28 cellular contexts compared by ENCODE assay signal in the genomic region with DNA sequence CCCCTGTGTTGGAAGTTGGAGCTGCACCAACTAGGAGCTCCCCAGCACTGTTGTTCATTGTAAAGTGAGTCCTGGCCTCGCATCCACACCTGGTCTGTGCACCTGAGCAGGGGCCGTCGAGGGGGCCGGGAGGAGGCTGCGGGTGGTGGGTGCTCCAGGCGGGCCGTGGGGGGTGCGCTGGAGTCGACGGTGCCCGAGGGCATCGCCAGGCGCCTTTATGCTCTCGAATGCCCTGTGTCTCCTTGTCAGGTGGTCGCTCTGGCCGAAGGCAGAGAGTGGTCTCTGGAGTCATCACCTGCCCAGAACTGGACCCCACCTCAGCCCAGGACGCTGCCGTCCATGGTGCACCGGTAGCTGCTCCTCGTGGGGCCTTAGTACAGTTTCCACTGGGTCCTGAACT. TPM values are rescaled to one million over a fixed set of nuclear protein-coding genes. Genes with fewer than 3 reads are reported as not detected.
DNase-seq lines count a peak whose midpoint lies in the region; ATAC-seq, FAIRE-seq and TF ChIP-seq lines count a peak whose summit lies in the region.
"Had no signal": no experiment of that assay in that cellular context is flagged by ENCODE, and none has a peak within 500 bp of the region (broad histone marks: within the 10 kb centered on the region; RNA-seq: fewer than 3 reads in every experiment).

No MANE protein-coding gene starts in this region.

- H2AK5ac ChIP-seq in neuronal stem cell (ENCODE audit: low read depth, low read length): no peak overlapping the region

- H2BK120ac ChIP-seq in neuronal stem cell (ENCODE audit: low read depth, low read length): no peak overlapping the region

- H3K79me1 ChIP-seq in neuronal stem cell (ENCODE audit: low read depth, low read length): peaks cover 28% of the 10 kb centered on the region

- no peak overlapping the region for H2BK15ac ChIP-seq in neuronal stem cell (ENCODE audit: low read length)

- 95 to 98% methylated on average over 15 to 20 of the region's 20 CpGs for WGBS in endodermal cell (ENCODE audit: insufficient coverage in 1 of 2, insufficient read length in 1 of 2), 2 experiments
- no CpG with 5 or more reads among the region's 20 CpGs for WGBS in neuronal stem cell (ENCODE audit: extremely low coverage in 2 of 2, insufficient read length in 2 of 2, insufficient replicate concordance in 1 of 2), 2 donors

- DNase-seq in NT2/D1 (ENCODE audit: low read depth, low spot score): no peak
- DNase-seq in endodermal cell: no peak
- no peak for DNase-seq in neuronal stem cell (ENCODE audit: low spot score)
- no peak for DNase-seq in GM12892 (ENCODE audit: insufficient read length)
- no peak for DNase-seq in stimulated activated CD4-positive, alpha-beta T cell treated with anti-CD3 and anti-CD28 coated beads, Interleukin-2, amount 100 ng/mL, for 48 hours
- DNase-seq: 8988T; ACHN; BE2C; C1 segment of cervical spinal cord; CD4-positive, CD25-positive, alpha-beta regulatory T cell; CD8-positive, alpha-beta memory T cell; COR-L47; DMS 273 treated with DMSO at 0.1 percent for 48 hours; DMS153; DMS53; DMS79; DND-41; EL; GDM1 had no signal

- H3K9me3 ChIP-seq in NT2/D1 (ENCODE audit: insufficient read depth, low read length) (no peaks in the 10 kb centered on the region), endodermal cell (ENCODE audit: control insufficient read depth, low read length) (no peaks in the 10 kb centered on the region), neuronal stem cell (replicated peaks in 1 of 2; ENCODE audit: control insufficient read depth in 2 of 2, insufficient read depth in 1 of 2, low read depth in 1 of 2, low read length in 2 of 2) (no peaks in the 10 kb centered on the region)
- H3K9me3 ChIP-seq: BE2C, BLaER1 had no signal

- no peak overlapping the region for H2BK12ac ChIP-seq in neuronal stem cell (ENCODE audit: low read length)

- no peak for ATAC-seq in GM18873 (IDR thresholded peaks at IDR 0.05; ENCODE audit: low FRiP score, unreplicated experiment)
- ATAC-seq: GM12878 had no signal

- H2BK5ac ChIP-seq in neuronal stem cell (ENCODE audit: low read length): peak overlapping the region; percentile 39

- H3K4me3 Mint-ChIP-seq in endodermal cell: no peak overlapping the region
- H3K4me3 Mint-ChIP-seq: CD14-positive monocyte had no signal

- H3K4me3 ChIP-seq in NT2/D1 (ENCODE audit: insufficient read length, low read depth) (no peak overlapping the region), endodermal cell (ENCODE audit: low read length) (no peak overlapping the region), neuronal stem cell (ENCODE audit: low read length in 2 of 2) (no peak overlapping the region)
- H3K4me3 ChIP-seq: BLaER1, GM12878 had no signal

- H3K27me3 ChIP-seq in NT2/D1 (ENCODE audit: insufficient read depth, insufficient read length) (no peaks in the 10 kb centered on the region), endodermal cell (ENCODE audit: control insufficient read depth, insufficient read depth, low read length, poor library complexity, severe bottlenecking) (no peaks in the 10 kb centered on the region), neuronal stem cell (ENCODE audit: control insufficient read depth in 3 of 3, insufficient read depth in 3 of 3, low read depth in 1 of 3, low read length in 3 of 3) (no peaks in the 10 kb centered on the region)
- H3K27me3 ChIP-seq: BE2C had no signal

- no peak overlapping the region for H3K23ac ChIP-seq in neuronal stem cell (ENCODE audit: low read depth, low read length, poor library complexity)

- H3K36me3 Mint-ChIP-seq in endodermal cell (ENCODE audit: low read depth): peaks cover 35% of the 10 kb centered on the region

- no peak overlapping the region for H3K4me2 ChIP-seq in neuronal stem cell (ENCODE audit: insufficient read depth, low read length, poor library complexity, severe bottlenecking)
- H3K4me2 ChIP-seq: BLaER1 had no signal

- H3K9ac ChIP-seq in NT2/D1 (ENCODE audit: insufficient read length, low read depth) (peak overlapping the region; percentile 4), endodermal cell (ENCODE audit: extremely low read depth, low read length, poor library complexity, severe bottlenecking) (no peak overlapping the region), neuronal stem cell (ENCODE audit: low read depth, low read length, poor library complexity) (no peak overlapping the region)
- H3K9ac ChIP-seq: BLaER1 had no signal

- H3K27ac ChIP-seq in endodermal cell (ENCODE audit: low read depth, low read length) (no peak overlapping the region), neuronal stem cell (replicated peaks; ENCODE audit: low read length) (no peak overlapping the region)

- H3K4ac ChIP-seq in neuronal stem cell (ENCODE audit: low read length): no peak overlapping the region

- no peak for FAIRE-seq in GM12892 (lab: Jason Lieb, UNC)
- FAIRE-seq: A204.1, GM12878 had no signal

- H3K9me3 Mint-ChIP-seq in endodermal cell: no peaks in the 10 kb centered on the region
- H3K9me3 Mint-ChIP-seq: CD14-positive monocyte; CD4-positive, alpha-beta memory T cell; CD4-positive, CD25-positive, alpha-beta regulatory T cell; CD8-positive, alpha-beta memory T cell had no signal

- peak; percentile 14 for TF ChIP-seq CTCF in endodermal cell (conservative IDR thresholded peaks at IDR 0.05)

- H3K14ac ChIP-seq in neuronal stem cell (ENCODE audit: low read length): no peak overlapping the region

- H3K27me3 Mint-ChIP-seq in endodermal cell (ENCODE audit: insufficient read depth): no peaks in the 10 kb centered on the region
- H3K27me3 Mint-ChIP-seq: CD4-positive, alpha-beta memory T cell; CD4-positive, CD25-positive, alpha-beta regulatory T cell; CD8-positive, alpha-beta memory T cell had no signal

- no peak overlapping the region for H2AFZ ChIP-seq in neuronal stem cell (ENCODE audit: low read length)

- peaks cover 81% of the 10 kb centered on the region for H3K36me3 ChIP-seq in NT2/D1 (ENCODE audit: insufficient read depth, insufficient read length, low read length)
- peaks cover 63% of the 10 kb centered on the region for H3K36me3 ChIP-seq in endodermal cell (ENCODE audit: control insufficient read depth, insufficient read depth, low read length)
- H3K36me3 ChIP-seq in neuronal stem cell (replicated peaks in 1 of 2; ENCODE audit: control insufficient read depth in 2 of 2, insufficient read depth in 2 of 2, low read length in 2 of 2): peaks cover 36 to 63% of the 10 kb centered on the region in 2 donors

- H3K4me1 Mint-ChIP-seq in endodermal cell: peaks cover 7% of the 10 kb centered on the region

- no peak overlapping the region for H4K91ac ChIP-seq in neuronal stem cell (ENCODE audit: low read depth, low read length, poor library complexity)

- no peak overlapping the region for H3K27ac Mint-ChIP-seq in endodermal cell
- H3K27ac Mint-ChIP-seq: CD4-positive, alpha-beta memory T cell; CD4-positive, CD25-positive, alpha-beta regulatory T cell; CD8-positive, alpha-beta memory T cell had no signal

- no peak overlapping the region for H3K18ac ChIP-seq in neuronal stem cell (ENCODE audit: low read length)

- TF ChIP-seq POLR2A in GM12892 (IDR thresholded peaks at IDR 0.05; ENCODE audit: low read depth, low read length): no peak

- H3K4me1 ChIP-seq in NT2/D1 (ENCODE audit: insufficient read depth, insufficient read length) (peaks cover 13% of the 10 kb centered on the region), endodermal cell (ENCODE audit: control insufficient read depth, insufficient read depth, low read length) (no peaks in the 10 kb centered on the region), neuronal stem cell (ENCODE audit: control insufficient read depth in 2 of 2, insufficient read depth in 1 of 2, low read depth in 1 of 2, low read length in 2 of 2) (peaks cover 4 to 11% of the 10 kb centered on the region in 2 donors)

- H4K8ac ChIP-seq in neuronal stem cell (ENCODE audit: low read depth, low read length): no peak overlapping the region

RNA-seq across cellular contexts. Expression of gene ARFGAP1, which starts 4.3 kb away (rescaled TPM):
- 100 to 1,000 TPM; 159 to 208 TPM for total RNA-seq in endodermal cell
- polyA plus RNA-seq in endodermal cell (2013, experiment 1 of 2): 122 TPM
- polyA plus RNA-seq in endodermal cell (2013, experiment 2 of 2): 97.6 TPM
- 60.7 TPM for polyA plus RNA-seq in neuronal stem cell (2013, experiment 1 of 2)
- 56.3 TPM for polyA plus RNA-seq in neuronal stem cell (2013, experiment 2 of 2)
- polyA plus RNA-seq in GM12892 (2012; ENCODE audit: missing spikeins): 23.9 TPM

RNA-seq across cellular contexts. Expression of gene COL20A1, which starts 16.0 kb away (rescaled TPM):
- under 1 TPM in 1 of 2 donors, not detected in 1; 0.44 TPM for total RNA-seq in endodermal cell
- polyA plus RNA-seq in endodermal cell (2013, experiment 1 of 2): 0.53 TPM
- 0.46 TPM for polyA plus RNA-seq in endodermal cell (2013, experiment 2 of 2)
- polyA plus RNA-seq in neuronal stem cell (2013, experiment 1 of 2): 0.13 TPM
- 0.08 TPM for polyA plus RNA-seq in neuronal stem cell (2013, experiment 2 of 2)
- polyA plus RNA-seq in GM12892 (2012; ENCODE audit: missing spikeins): not detected
- total RNA-seq: A673, G401, GM12878 had no signal
- polyA plus RNA-seq: AG04450; CD14-positive monocyte; CD4-positive, alpha-beta memory T cell; CD4-positive, CD25-positive, alpha-beta regulatory T cell; CD8-positive, alpha-beta memory T cell; GM12878 had no signal

RNA-seq across cellular contexts. Expression of gene NKAIN4, which starts 22.7 kb away (rescaled TPM):
- total RNA-seq in endodermal cell: 1 to 10 TPM in 1 of 2 donors, under 1 TPM in 1; 0.24 to 1.7 TPM
- 51.9 TPM for polyA plus RNA-seq in endodermal cell (2013, experiment 1 of 2)
- 40.1 TPM for polyA plus RNA-seq in endodermal cell (2013, experiment 2 of 2)
- 39.2 TPM for polyA plus RNA-seq in neuronal stem cell (2013, experiment 1 of 2)
- 40.2 TPM for polyA plus RNA-seq in neuronal stem cell (2013, experiment 2 of 2)
- polyA plus RNA-seq in GM12892 (2012; ENCODE audit: missing spikeins): not detected
- total RNA-seq: A673; CD4-positive, alpha-beta memory T cell; CD4-positive, CD25-positive, alpha-beta regulatory T cell; CD8-positive, alpha-beta memory T cell; GM12878 had no signal
- polyA plus RNA-seq: AG04450; CD14-positive monocyte; CD4-positive, alpha-beta memory T cell; CD4-positive, CD25-positive, alpha-beta regulatory T cell; CD8-positive, alpha-beta memory T cell had no signal

RNA-seq across cellular contexts. Expression of gene BIRC7, which starts 41.3 kb away (rescaled TPM):
- total RNA-seq in endodermal cell: not detected
- 0.28 TPM for polyA plus RNA-seq in endodermal cell (2013, experiment 1 of 2)
- polyA plus RNA-seq in endodermal cell (2013, experiment 2 of 2): 0.21 TPM
- 0.03 TPM for polyA plus RNA-seq in neuronal stem cell (2013, experiment 1 of 2)
- 0.06 TPM for polyA plus RNA-seq in neuronal stem cell (2013, experiment 2 of 2)
- 1.1 TPM for polyA plus RNA-seq in GM12892 (2012; ENCODE audit: missing spikeins)
- total RNA-seq: A673; CD4-positive, alpha-beta memory T cell; CD4-positive, CD25-positive, alpha-beta regulatory T cell; CD8-positive, alpha-beta memory T cell; GM12878 had no signal
- polyA plus RNA-seq: AG04450; CD14-positive monocyte; CD4-positive, alpha-beta memory T cell; CD4-positive, CD25-positive, alpha-beta regulatory T cell; CD8-positive, alpha-beta memory T cell had no signal
